ENCODE assay signal across 11 cellular contexts in the genomic region with DNA sequence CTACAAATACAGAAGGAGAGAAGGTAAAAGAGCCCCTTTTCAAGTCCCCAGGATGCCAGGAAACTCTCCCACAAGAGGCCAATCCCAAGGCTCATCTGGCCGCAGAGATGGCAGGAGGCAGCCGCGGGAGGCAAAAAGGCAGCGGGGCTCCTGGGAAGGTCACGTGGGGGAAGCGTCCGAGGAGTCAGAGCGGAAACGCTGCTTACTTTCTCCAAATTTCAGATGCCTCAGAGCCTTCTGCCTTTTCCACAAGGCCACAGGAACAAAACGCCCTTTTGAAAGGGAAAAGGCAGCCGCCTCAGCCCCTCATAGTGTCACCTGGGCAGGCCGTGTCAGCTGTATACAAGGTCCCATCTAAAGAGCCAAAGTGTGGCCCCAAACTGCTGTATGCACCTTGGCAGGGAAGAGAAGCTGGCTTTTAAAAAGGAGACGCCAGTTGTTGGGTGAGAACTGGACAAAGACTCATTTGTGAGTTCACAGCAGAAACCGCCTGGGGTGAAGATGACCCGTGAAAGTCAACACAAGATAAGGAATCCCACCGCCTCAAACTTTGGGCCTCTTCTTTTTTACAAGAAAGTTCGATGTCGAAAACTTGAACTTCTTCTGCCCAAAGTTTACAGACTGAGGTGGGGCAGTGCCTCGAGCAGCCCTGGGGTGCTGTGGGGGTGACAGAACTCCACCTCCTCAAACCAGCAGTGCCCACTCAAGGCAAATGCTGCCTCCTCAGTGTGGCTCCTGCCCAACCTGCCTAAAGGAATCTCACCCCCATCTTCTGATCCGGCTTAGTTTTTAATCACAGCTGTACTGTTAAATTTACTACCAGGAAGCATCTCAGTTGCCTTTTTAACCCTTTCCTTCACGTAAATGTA. TPM values are rescaled to one million over a fixed set of nuclear protein-coding genes. Genes with fewer than 3 reads are reported as not detected.
DNase-seq lines count a peak whose midpoint lies in the region; ATAC-seq and TF ChIP-seq lines count a peak whose summit lies in the region.
"Had no signal": no experiment of that assay in that cellular context is flagged by ENCODE, and none has a peak within 500 bp of the region (broad histone marks: within the 10 kb centered on the region; RNA-seq: fewer than 3 reads in every experiment).

No MANE protein-coding gene starts in this region.

- peaks cover 22% of the 10 kb centered on the region for H3K4me1 ChIP-seq in RWPE2 (ENCODE audit: insufficient read depth, poor library complexity, severe bottlenecking)
- H3K4me1 ChIP-seq in endodermal cell (ENCODE audit: control insufficient read depth, insufficient read depth, low read length): peaks cover 15% of the 10 kb centered on the region
- H3K4me1 ChIP-seq in neural progenitor cell: no peaks in the 10 kb centered on the region
- H3K4me1 ChIP-seq: ascending aorta had no signal

- H3K9ac ChIP-seq in endodermal cell (ENCODE audit: extremely low read depth, low read length, poor library complexity, severe bottlenecking) (peak overlapping the region; percentile 13), neural progenitor cell (no peak overlapping the region)

- H3K27me3 Mint-ChIP-seq in Calu3 (ENCODE audit: unreplicated experiment) (no peaks in the 10 kb centered on the region), endodermal cell (ENCODE audit: insufficient read depth) (no peaks in the 10 kb centered on the region), neural progenitor cell (ENCODE audit: insufficient read depth, low read depth) (peaks cover 2% of the 10 kb centered on the region)

- H3K36me3 ChIP-seq in RWPE2 (ENCODE audit: low read depth) (peaks cover 100% of the 10 kb centered on the region), endodermal cell (ENCODE audit: control insufficient read depth, insufficient read depth, low read length) (peaks cover 98% of the 10 kb centered on the region), neural progenitor cell (no peaks in the 10 kb centered on the region)

- H3K27ac Mint-ChIP-seq in Calu3 (ENCODE audit: unreplicated experiment) (peak overlapping the region; percentile 57), endodermal cell (peak overlapping the region; percentile 64), neural progenitor cell (peak overlapping the region; percentile 87)

- H3K4me3 ChIP-seq in RWPE2 (ENCODE audit: severe bottlenecking): no peak overlapping the region
- H3K4me3 ChIP-seq in endodermal cell (ENCODE audit: low read length): peak overlapping the region; percentile 28
- no peak overlapping the region for H3K4me3 ChIP-seq in neural progenitor cell
- H3K4me3 ChIP-seq: ascending aorta, left lung had no signal

- no peak for DNase-seq in Calu3
- DNase-seq in RWPE2 (ENCODE audit: low spot score): no peak
- peak; percentile 85 for DNase-seq in endodermal cell
- no peak for DNase-seq in neural progenitor cell (ENCODE audit: low spot score)
- DNase-seq in NCI-H748 treated with DMSO at 0.1 percent for 48 hours (lab: John Stamatoyannopoulos, UW): no peak
- no peak for DNase-seq in stimulated activated CD4-positive, alpha-beta T cell treated with anti-CD3 and anti-CD28 coated beads, Interleukin-2, amount 100 ng/mL, for 48 hours
- no peak for DNase-seq in DMS79 (lab: John Stamatoyannopoulos, UW)
- DNase-seq: activated CD4-positive, alpha-beta T cell treated with anti-CD3 and anti-CD28 coated beads for 4 hours; DND-41; left lung had no signal

- H3K4me1 Mint-ChIP-seq in Calu3 (ENCODE audit: low read depth, unreplicated experiment) (peaks cover 91% of the 10 kb centered on the region), endodermal cell (peaks cover 55% of the 10 kb centered on the region), neural progenitor cell (peaks cover 37% of the 10 kb centered on the region)

- intact Hi-C loops in Calu3 (cut with micrococcal nuclease; ENCODE audit: unreplicated experiment): no loop called here

- H3K4me3 Mint-ChIP-seq in Calu3 (ENCODE audit: low read depth, unreplicated experiment): peak overlapping the region; percentile 41
- H3K4me3 Mint-ChIP-seq in endodermal cell: peak overlapping the region; percentile 10
- H3K4me3 Mint-ChIP-seq in neural progenitor cell: no peak overlapping the region

- H3K9me3 ChIP-seq in RWPE2 (ENCODE audit: severe bottlenecking) (no peaks in the 10 kb centered on the region), endodermal cell (ENCODE audit: control insufficient read depth, low read length) (no peaks in the 10 kb centered on the region), neural progenitor cell (ENCODE audit: low read depth) (no peaks in the 10 kb centered on the region)
- H3K9me3 ChIP-seq: ascending aorta, left lung had no signal

- peak overlapping the region; percentile 73 for H3K27ac ChIP-seq in RWPE2 (ENCODE audit: poor library complexity, severe bottlenecking)
- H3K27ac ChIP-seq in endodermal cell (ENCODE audit: low read depth, low read length): no peak overlapping the region
- H3K27ac ChIP-seq in neural progenitor cell: no peak overlapping the region
- H3K27ac ChIP-seq: ascending aorta, left lung had no signal

- no peaks in the 10 kb centered on the region for H3K9me3 Mint-ChIP-seq in Calu3 (ENCODE audit: low read depth, unreplicated experiment)
- H3K9me3 Mint-ChIP-seq in endodermal cell: no peaks in the 10 kb centered on the region
- H3K9me3 Mint-ChIP-seq in neural progenitor cell: no peaks in the 10 kb centered on the region

- no TSS peak for BruUV-seq in Calu3 (replicated peaks; lab: Mats Ljungman, UMichigan)

- ATAC-seq in RWPE2 (ENCODE audit: low read depth): no peak

- TF ChIP-seq CTCF in Calu3 (IDR thresholded peaks at IDR 0.05; ENCODE audit: unreplicated experiment) (no peak), RWPE2 (IDR thresholded peaks at IDR 0.05; ENCODE audit: poor library complexity, severe bottlenecking) (no peak), endodermal cell (conservative IDR thresholded peaks at IDR 0.05) (no peak), neural progenitor cell (IDR thresholded peaks at IDR 0.05) (no peak)

- no peaks in the 10 kb centered on the region for H3F3A ChIP-seq in neural progenitor cell (ENCODE audit: low read depth)

- 61 to 72% methylated on average over 18 to 21 of the region's 21 CpGs for WGBS in endodermal cell (ENCODE audit: insufficient coverage in 1 of 2, insufficient read length in 1 of 2), 2 experiments

- CTCF ChIA-PET in Calu3 (lab: Charles Lee): no interaction called here

- H4K20me1 ChIP-seq in neural progenitor cell (ENCODE audit: low read depth): peaks cover 4% of the 10 kb centered on the region

- peaks cover 100% of the 10 kb centered on the region for H3K36me3 Mint-ChIP-seq in Calu3 (ENCODE audit: insufficient read depth, unreplicated experiment)
- H3K36me3 Mint-ChIP-seq in endodermal cell (ENCODE audit: low read depth): peaks cover 93% of the 10 kb centered on the region
- H3K36me3 Mint-ChIP-seq in neural progenitor cell: peaks cover 77% of the 10 kb centered on the region

- H2AFZ ChIP-seq in neural progenitor cell (replicated peaks): no peak overlapping the region

- H3K79me2 ChIP-seq in neural progenitor cell (ENCODE audit: low read depth): peaks cover 5% of the 10 kb centered on the region

- H3K27me3 ChIP-seq in RWPE2 (ENCODE audit: insufficient read depth, poor library complexity, severe bottlenecking) (no peaks in the 10 kb centered on the region), endodermal cell (ENCODE audit: control insufficient read depth, insufficient read depth, low read length, poor library complexity, severe bottlenecking) (no peaks in the 10 kb centered on the region), neural progenitor cell (no peaks in the 10 kb centered on the region)
- H3K27me3 ChIP-seq: ascending aorta, left lung had no signal

- H3K4me2 ChIP-seq in neural progenitor cell: no peak overlapping the region

RNA-seq across cellular contexts. Expression of a gene that starts 45.4 kb away (rescaled TPM):
- total RNA-seq in Calu3 (2022): 935 and 954 TPM in 2 replicates
- total RNA-seq in endodermal cell: 100 to 1,000 TPM; 145 to 209 TPM
- 118 TPM for polyA plus RNA-seq in endodermal cell (2013, experiment 1 of 2)
- 115 TPM for polyA plus RNA-seq in endodermal cell (2013, experiment 2 of 2)
- 52.0 and 61.4 TPM in 2 replicates for total RNA-seq in neural progenitor cell (ENCODE audit: low replicate concordance)
